ENCODE assay signal across 9 cellular contexts in the genomic region with DNA sequence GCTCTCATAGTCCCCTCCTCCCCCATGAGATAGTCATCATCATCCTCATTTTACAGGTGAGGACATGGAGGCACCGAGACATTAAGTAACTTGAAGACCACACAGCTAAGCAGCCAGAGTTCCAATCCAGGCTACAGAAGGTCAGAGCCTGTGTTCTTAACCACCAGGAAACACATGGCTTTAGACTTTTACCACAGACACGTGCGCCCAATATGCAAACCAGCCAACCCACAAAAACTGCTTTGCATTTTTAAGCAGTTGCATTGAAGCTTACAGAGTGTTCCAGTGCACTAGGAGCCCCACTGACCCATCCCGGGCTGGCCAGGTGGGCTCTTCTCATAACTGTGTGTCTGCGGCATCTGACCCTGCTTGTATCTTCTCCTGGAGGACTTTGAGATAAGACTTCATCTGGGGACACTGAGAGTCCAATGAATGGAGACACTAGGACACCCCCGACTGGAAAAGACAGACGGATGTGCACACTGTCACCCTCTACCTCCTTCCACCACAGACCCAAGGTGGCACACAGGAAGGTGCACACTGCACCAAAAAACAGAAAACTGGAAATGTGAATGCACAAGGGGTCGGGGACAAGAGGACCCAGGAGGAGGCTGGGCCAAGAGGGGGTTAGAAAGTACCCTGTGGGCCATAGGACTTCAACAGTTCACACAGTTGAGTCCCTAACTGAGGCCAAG. TPM values are rescaled to one million over a fixed set of nuclear protein-coding genes. Genes with fewer than 3 reads are reported as not detected.
DNase-seq lines count a peak whose midpoint lies in the region; ATAC-seq and TF ChIP-seq lines count a peak whose summit lies in the region.
"Had no signal": no experiment of that assay in that cellular context is flagged by ENCODE, and none has a peak within 500 bp of the region (broad histone marks: within the 10 kb centered on the region; RNA-seq: fewer than 3 reads in every experiment).

No MANE protein-coding gene starts in this region.

- DNase-seq in Jurkat, Clone E6-1 (ENCODE audit: low read depth, low spot score): peak; percentile 88
- DNase-seq in mucosa of descending colon (no peak), NCI-H1417 treated with DMSO at 0.1 percent for 48 hours (lab: John Stamatoyannopoulos, UW) (no peak), glutamatergic neuron (no peak), gastrocnemius medialis (no peak)
- DNase-seq: thyroid gland had no signal

- no peaks in the 10 kb centered on the region for H3K36me3 Mint-ChIP-seq in glutamatergic neuron (ENCODE audit: unreplicated experiment)

- H3K9me3 ChIP-seq in mucosa of descending colon: no peaks in the 10 kb centered on the region
- no peaks in the 10 kb centered on the region for H3K9me3 ChIP-seq in gastrocnemius medialis
- H3K9me3 ChIP-seq: thyroid gland had no signal

- H3K36me3 ChIP-seq in mucosa of descending colon (ENCODE audit: low read depth) (no peaks in the 10 kb centered on the region), gastrocnemius medialis (no peaks in the 10 kb centered on the region)
- H3K36me3 ChIP-seq: thyroid gland had no signal

- H3K27ac ChIP-seq in gastrocnemius medialis: no peak overlapping the region
- H3K27ac ChIP-seq: RWPE1, thyroid gland had no signal

- in situ Hi-C loops in gastrocnemius medialis (cut with MboI; ENCODE audit: low sequenced_read_pairs in 4 of 4): no loop called here

- no peak for TF ChIP-seq POLR2A in gastrocnemius medialis (IDR thresholded peaks at IDR 0.05)

- peaks cover 6% of the 10 kb centered on the region for H3K9me3 Mint-ChIP-seq in glutamatergic neuron (ENCODE audit: unreplicated experiment)

- H3K27me3 ChIP-seq in gastrocnemius medialis: no peaks in the 10 kb centered on the region
- H3K27me3 ChIP-seq: thyroid gland had no signal

- H3K4me1 ChIP-seq in mucosa of descending colon (ENCODE audit: low read depth): no peaks in the 10 kb centered on the region
- peaks cover 9 to 11% of the 10 kb centered on the region in 2 donors for H3K4me1 ChIP-seq in gastrocnemius medialis
- H3K4me1 ChIP-seq: thyroid gland had no signal

- H3K4me1 Mint-ChIP-seq in glutamatergic neuron (ENCODE audit: low read depth, unreplicated experiment): no peaks in the 10 kb centered on the region

- TF ChIP-seq CTCF in mucosa of descending colon (IDR thresholded peaks at IDR 0.05) (no peak), glutamatergic neuron (IDR thresholded peaks at IDR 0.05; ENCODE audit: partially characterized antibody, unreplicated experiment) (no peak), gastrocnemius medialis (IDR thresholded peaks at IDR 0.05 in 4 of 5, conservative IDR thresholded peaks at IDR 0.05 in 1 of 5) (no peak)

- intact Hi-C loops in mucosa of descending colon (cut with DNase I, micrococcal nuclease) (no loop called here), gastrocnemius medialis (cut with DNase I; ENCODE audit: low total_unique reads) (no loop called here)

- no peak overlapping the region for H3K4me3 Mint-ChIP-seq in glutamatergic neuron (ENCODE audit: unreplicated experiment)

- peaks cover 2% of the 10 kb centered on the region for H3K27me3 Mint-ChIP-seq in glutamatergic neuron (ENCODE audit: unreplicated experiment)

- H3K4me3 ChIP-seq in Jurkat, Clone E6-1 (ENCODE audit: low read length): peak overlapping the region; percentile 10; the same call in 1 of the 2 replicates
- H3K4me3 ChIP-seq in mucosa of descending colon: no peak overlapping the region
- H3K4me3 ChIP-seq in gastrocnemius medialis: no peak overlapping the region
- H3K4me3 ChIP-seq: thyroid gland had no signal

- H3K27ac Mint-ChIP-seq in glutamatergic neuron (ENCODE audit: unreplicated experiment): no peak overlapping the region

- peak; percentile 85 for ATAC-seq in GM19023 (IDR thresholded peaks at IDR 0.05; ENCODE audit: unreplicated experiment)
- ATAC-seq in HG02623 (IDR thresholded peaks at IDR 0.05; ENCODE audit: unreplicated experiment): peak; percentile 90
- peak; percentile 31 for ATAC-seq in mucosa of descending colon
- ATAC-seq in gastrocnemius medialis: no peak

RNA-seq across cellular contexts. Expression of gene ETS2, which starts 56.4 kb away (rescaled TPM):
- polyA plus RNA-seq in Jurkat, Clone E6-1 (2012; ENCODE audit: insufficient read depth, insufficient read length): 27.4 TPM
- total RNA-seq in mucosa of descending colon (100 to 1,000 TPM; 115 to 222 (median 171) TPM), glutamatergic neuron (ENCODE audit: unreplicated experiment) (16.2 TPM), gastrocnemius medialis (100 to 1,000 TPM in 1 of 4 donors, 10 to 100 TPM in 3; 51.5 to 136 (median 59.3) TPM)

Comparison
In these comparisons a context has a peak if more than half of its experiments do, and no peak if none do; other contexts are left out.
1. ATAC-seq: peak in GM19023 (single experiment), HG02623 (single experiment) and mucosa of descending colon (single experiment); none in gastrocnemius medialis (0 of 2).